Comparison of ENCODE assay signal across 30 cellular contexts in the genomic region with DNA sequence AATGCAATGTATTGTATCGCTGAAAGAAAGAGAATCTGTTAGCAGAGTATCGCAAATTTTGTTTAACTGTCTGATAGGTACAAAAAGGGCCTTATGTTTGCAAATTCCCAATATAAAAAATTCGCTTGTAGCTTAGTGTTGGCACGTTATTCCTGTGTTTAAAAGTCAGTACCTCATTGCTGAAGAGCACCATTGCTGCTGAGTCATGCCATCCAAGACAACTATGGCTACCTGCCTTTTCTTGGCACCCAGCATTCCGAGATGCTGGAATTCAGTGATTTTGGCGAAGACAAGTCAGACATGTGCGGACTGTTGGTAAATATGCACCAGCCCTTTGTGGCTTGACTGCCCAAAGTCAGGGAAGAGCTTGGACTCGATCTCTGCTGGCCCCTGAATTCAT.
"Had no signal": no experiment of that assay in that cellular context is flagged by ENCODE, and none has a peak within 500 bp of the region (broad histone marks: within the 10 kb centered on the region; RNA-seq: fewer than 3 reads in every experiment).

No MANE protein-coding gene starts in this region.

- H3K4me2 ChIP-seq: SK-N-SH had no signal

- FAIRE-seq: astrocyte, TTC549 had no signal

- H3K27me3 ChIP-seq: adrenal gland, body of pancreas, breast epithelium, Peyer's patch, SJSA1 had no signal

- H3K27ac Mint-ChIP-seq: activated CD4-positive, alpha-beta T cell treated with anti-CD3 and anti-CD28 coated beads, Interleukin-2, amount 10 ng/mL, durations not matched to agents 24 days and 14 days; activated CD8-positive, alpha-beta T cell treated with anti-CD3 and anti-CD28 coated beads, Interleukin-2, amount 10 ng/mL, durations not matched to agents 7 days and 5 days; activated naive CD4-positive, alpha-beta T cell treated with anti-CD3 and anti-CD28 coated beads for 36 hours; activated naive CD4-positive, alpha-beta T cell treated with anti-CD3 and anti-CD28 coated beads, Interleukin-2, amount 50 U/mL, for 72 hours; activated T-cell treated with anti-CD3 and anti-CD28 coated beads, Interleukin-2, amount 50 U/mL, for 24 hours; activated T-helper 2 cell treated with anti-CD3 and anti-CD28 coated beads, Interferon-gamma antibody, Interleukin-2, Interleukin-4, amounts not matched to agents 10 μg/mL and 5 μg/mL and 100 μg/mL, durations not matched to agents 14 hours and 24 hours and 36 hours; T-helper 1 cell treated with Interleukin-12 subunit alpha and Interleukin-12 subunit beta and Interleukin-4 antibody, amounts not matched to agents 30 μg/mL and 1 μg/mL, for 36 hours; T-helper 2 cell treated with Interferon-gamma antibody and Interleukin-4, amounts not matched to agents 5 μg/mL and 100 μg/mL, for 36 hours had no signal

- H3K4me1 Mint-ChIP-seq: activated CD4-positive, alpha-beta T cell treated with anti-CD3 and anti-CD28 coated beads, Interleukin-2, amount 10 ng/mL, durations not matched to agents 24 days and 14 days had no signal

- H3K9me3 ChIP-seq: adrenal gland, body of pancreas, breast epithelium, Peyer's patch, SJSA1, SK-N-SH had no signal

- H3K4me3 ChIP-seq: adrenal gland, body of pancreas, breast epithelium, Peyer's patch, SJSA1 had no signal

- H3K9ac ChIP-seq: SK-N-SH had no signal

- DNase-seq: activated CD4-positive, alpha-beta T cell treated with anti-CD3 and anti-CD28 coated beads, Interleukin-2, amount 10 ng/mL, durations not matched to agents 24 days and 14 days; activated CD4-positive, alpha-beta T cell treated with anti-CD3 and anti-CD28 coated beads, Interleukin-2, amount 50 U/mL, for 4 hours; activated CD8-positive, alpha-beta T cell treated with anti-CD3 and anti-CD28 coated beads, Interleukin-2, amount 10 ng/mL, durations not matched to agents 7 days and 5 days; activated gamma-delta T cell treated with Interleukin-2 at 50 U/mL for 16 hours; activated naive CD4-positive, alpha-beta T cell treated with anti-CD3 and anti-CD28 coated beads for 36 hours; activated T-cell treated with anti-CD3 and anti-CD28 coated beads, Interleukin-2, amount 50 U/mL, for 24 hours; adrenal gland; body of pancreas; Karpas-422; NCI-H1105; NCI-H1417 treated with DMSO at 0.1 percent for 48 hours; NCI-H187 treated with DMSO at 0.1 percent for 48 hours; NCI-H2081; NCI-H345; NCI-H526; NCI-H748 treated with DMSO at 0.1 percent for 48 hours; NK-92 treated with Interleukin-12 subunit alpha and Interleukin-12 subunit beta, amount 100 ng/mL, for 24 hours; PC-3; Peyer's patch; RPMI8226; SHP77 treated with DMSO at 0.1 percent for 48 hours; SK-N-SH had no signal

- H3K27ac ChIP-seq: adrenal gland, body of pancreas, breast epithelium, Peyer's patch, SJSA1 had no signal

- ATAC-seq: activated CD8-positive, alpha-beta T cell treated with anti-CD3 and anti-CD28 coated beads, Interleukin-2, amount 10 ng/mL, durations not matched to agents 7 days and 5 days; activated naive CD4-positive, alpha-beta T cell treated with anti-CD3 and anti-CD28 coated beads, Interleukin-2, amount 50 U/mL, for 72 hours; body of pancreas; PC-3 had no signal

- H3K27me3 Mint-ChIP-seq: activated CD4-positive, alpha-beta T cell treated with anti-CD3 and anti-CD28 coated beads, Interleukin-2, amount 10 ng/mL, durations not matched to agents 24 days and 14 days had no signal

- H3K36me3 ChIP-seq: adrenal gland, breast epithelium, Peyer's patch, SJSA1 had no signal

- H3K4me1 ChIP-seq: adrenal gland, body of pancreas, breast epithelium, Peyer's patch had no signal

- H3K9me3 Mint-ChIP-seq: activated naive CD4-positive, alpha-beta T cell treated with anti-CD3 and anti-CD28 coated beads for 36 hours; activated T-cell treated with anti-CD3 and anti-CD28 coated beads, Interleukin-2, amount 50 U/mL, for 24 hours; activated T-helper 2 cell treated with anti-CD3 and anti-CD28 coated beads, Interferon-gamma antibody, Interleukin-2, Interleukin-4, amounts not matched to agents 10 μg/mL and 5 μg/mL and 100 μg/mL, durations not matched to agents 14 hours and 24 hours and 36 hours; T-helper 1 cell treated with Interleukin-12 subunit alpha and Interleukin-12 subunit beta and Interleukin-4 antibody, amounts not matched to agents 30 μg/mL and 1 μg/mL, for 36 hours had no signal

- H3K4me3 Mint-ChIP-seq: activated CD4-positive, alpha-beta T cell treated with anti-CD3 and anti-CD28 coated beads, Interleukin-2, amount 10 ng/mL, durations not matched to agents 24 days and 14 days; activated CD8-positive, alpha-beta T cell treated with anti-CD3 and anti-CD28 coated beads, Interleukin-2, amount 10 ng/mL, durations not matched to agents 7 days and 5 days; activated naive CD4-positive, alpha-beta T cell treated with anti-CD3 and anti-CD28 coated beads for 36 hours; activated T-cell treated with anti-CD3 and anti-CD28 coated beads, Interleukin-2, amount 50 U/mL, for 24 hours; T-helper 1 cell treated with Interleukin-12 subunit alpha and Interleukin-12 subunit beta and Interleukin-4 antibody, amounts not matched to agents 30 μg/mL and 1 μg/mL, for 36 hours; T-helper 2 cell treated with Interferon-gamma antibody and Interleukin-4, amounts not matched to agents 5 μg/mL and 100 μg/mL, for 36 hours had no signal

- H3K9me2 ChIP-seq: SK-N-SH had no signal
